Comparison of ENCODE assay signal across 20 cellular contexts in the genomic region with DNA sequence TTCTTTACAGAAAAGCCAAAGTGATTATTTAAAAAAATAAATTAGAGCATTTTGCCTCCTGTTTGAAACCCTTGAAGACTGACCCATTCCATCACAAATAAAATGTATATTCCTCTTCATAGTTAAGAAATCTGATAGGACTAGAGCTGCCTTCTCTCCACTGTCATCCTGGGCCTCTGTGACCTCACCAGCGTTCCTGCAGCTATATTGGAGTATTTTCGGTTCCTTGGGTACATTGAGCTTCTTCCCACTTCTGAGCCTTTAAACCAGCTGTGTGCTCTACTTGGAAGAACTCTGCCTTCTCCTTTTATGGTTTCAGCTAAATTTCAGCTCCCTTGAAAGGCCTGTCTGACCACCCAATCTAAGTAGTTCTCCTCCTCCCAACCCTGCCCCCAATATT.
DNase-seq lines count a peak whose midpoint lies in the region; ATAC-seq and TF ChIP-seq lines count a peak whose summit lies in the region.
"Had no signal": no experiment of that assay in that cellular context is flagged by ENCODE, and none has a peak within 500 bp of the region (broad histone marks: within the 10 kb centered on the region; RNA-seq: fewer than 3 reads in every experiment).

No MANE protein-coding gene starts in this region.

- H3K4me3 Mint-ChIP-seq in GM23338 (no peak overlapping the region), neural progenitor cell (no peak overlapping the region)
- H3K4me3 Mint-ChIP-seq: CD8-positive, alpha-beta T cell had no signal

- H3K4me3 ChIP-seq in GM23338 (no peak overlapping the region), SJSA1 (no peak overlapping the region), neural progenitor cell (no peak overlapping the region)
- H3K4me3 ChIP-seq: BLaER1 treated with 17β-estradiol and CSF1 and Interleukin-3, amounts not matched to agents 10 nM and 100 nM; GM12878; PC-9 had no signal

- H3K36me3 ChIP-seq in GM23338 (ENCODE audit: insufficient read depth) (no peaks in the 10 kb centered on the region), SJSA1 (no peaks in the 10 kb centered on the region), neural progenitor cell (no peaks in the 10 kb centered on the region)
- H3K36me3 ChIP-seq: BLaER1 treated with 17β-estradiol and CSF1 and Interleukin-3, amounts not matched to agents 10 nM and 100 nM had no signal

- no peak overlapping the region for H3K9ac ChIP-seq in neural progenitor cell

- TF ChIP-seq POLR2A in erythroblast (IDR thresholded peaks at IDR 0.05; ENCODE audit: low read length) = no peak

- H3K4me2 ChIP-seq in GM23338 = no peak overlapping the region
- no peak overlapping the region for H3K4me2 ChIP-seq in neural progenitor cell
- H3K4me2 ChIP-seq: PC-9 had no signal

- H3K9me3 ChIP-seq in SJSA1 (replicated peaks) (no peaks in the 10 kb centered on the region), neural progenitor cell (ENCODE audit: low read depth) (no peaks in the 10 kb centered on the region)
- H3K9me3 ChIP-seq: BLaER1 treated with 17β-estradiol and CSF1 and Interleukin-3, amounts not matched to agents 10 nM and 100 nM had no signal

- no peaks in the 10 kb centered on the region; the same call in 2 of the 3 replicates for H3K9me3 Mint-ChIP-seq in GM23338
- no peaks in the 10 kb centered on the region for H3K9me3 Mint-ChIP-seq in neural progenitor cell
- H3K9me3 Mint-ChIP-seq: CD8-positive, alpha-beta T cell had no signal

- H3K79me2 ChIP-seq in GM23338 (replicated peaks; ENCODE audit: insufficient read depth) = no peaks in the 10 kb centered on the region
- H3K79me2 ChIP-seq in neural progenitor cell (ENCODE audit: low read depth) = no peaks in the 10 kb centered on the region

- H4K20me1 ChIP-seq in GM23338 (replicated peaks; ENCODE audit: insufficient read depth) (no peaks in the 10 kb centered on the region), neural progenitor cell (ENCODE audit: low read depth) (no peaks in the 10 kb centered on the region)
- H4K20me1 ChIP-seq: BLaER1 treated with 17β-estradiol and CSF1 and Interleukin-3, amounts not matched to agents 10 nM and 100 nM had no signal

- DNase-seq in SIG-M5 treated with dmso at 0.1 percent for 504 hours (lab: John Stamatoyannopoulos, UW; ENCODE audit: unreplicated experiment) (peak; percentile 18), SIG-M5 (lab: John Stamatoyannopoulos, UW) (no peak), GM23338 (ENCODE audit: low spot score) (no peak), SJSA1 (ENCODE audit: low read depth in 1 of 2, low spot score in 2 of 2) (no peak), neural progenitor cell (ENCODE audit: low spot score) (no peak), erythroblast (lab: John Stamatoyannopoulos, UW) (no peak)
- no peak for DNase-seq in activated CD4-positive, alpha-beta T cell treated with anti-CD3 and anti-CD28 coated beads, Interleukin-2, amount 50 U/mL, for 4 hours
- DNase-seq: 8988T; CD8-positive, alpha-beta T cell; DND-41; GOT3; KBM-7; NCI-H1694 treated with DMSO at 0.1 percent for 48 hours; NCI-H446; NCI-H526; PC-9 had no signal

- H3K27ac ChIP-seq in GM23338 (ENCODE audit: low read depth) = no peak overlapping the region
- 0 out of 2 replicates have a peak overlapping the region, but pooled peaks have one; percentile 23 for H3K27ac ChIP-seq in SJSA1
- H3K27ac ChIP-seq in neural progenitor cell = no peak overlapping the region
- H3K27ac ChIP-seq: PC-9, RWPE1 had no signal

- ATAC-seq in GM23338 = no peak
- ATAC-seq in GM18909 (IDR thresholded peaks at IDR 0.05; ENCODE audit: poor library complexity, unreplicated experiment) = no peak
- ATAC-seq: CD8-positive, alpha-beta T cell; GM12878 had no signal

- H3F3A ChIP-seq in GM23338 (replicated peaks; ENCODE audit: low read depth) (no peaks in the 10 kb centered on the region), neural progenitor cell (ENCODE audit: low read depth) (peaks cover 19% of the 10 kb centered on the region)

- H3K27me3 Mint-ChIP-seq in GM23338 (ENCODE audit: insufficient read depth, low read depth, poor library complexity) (peaks cover 5% of the 10 kb centered on the region), neural progenitor cell (ENCODE audit: insufficient read depth, low read depth) (no peaks in the 10 kb centered on the region)

- 0 out of 2 replicates have a peak overlapping the region, but pooled peaks have one; percentile 38 for H2AFZ ChIP-seq in GM23338
- H2AFZ ChIP-seq in neural progenitor cell (replicated peaks) = peak overlapping the region; percentile 90
- H2AFZ ChIP-seq: PC-9 had no signal

- peaks cover 5% of the 10 kb centered on the region; the same call in 2 of the 3 replicates for H3K4me1 Mint-ChIP-seq in GM23338
- peaks cover 23% of the 10 kb centered on the region for H3K4me1 Mint-ChIP-seq in neural progenitor cell

- H3K4me1 ChIP-seq in GM23338 (ENCODE audit: insufficient read depth) (no peaks in the 10 kb centered on the region), SJSA1 (replicated peaks) (peaks cover 10% of the 10 kb centered on the region), neural progenitor cell (peaks cover 28% of the 10 kb centered on the region)

- H3K36me3 Mint-ChIP-seq in GM23338 (ENCODE audit: low read depth) (no peaks in the 10 kb centered on the region), neural progenitor cell (no peaks in the 10 kb centered on the region)
- H3K36me3 Mint-ChIP-seq: CD8-positive, alpha-beta T cell had no signal

- H3K27ac Mint-ChIP-seq in GM23338 (no peak overlapping the region), neural progenitor cell (no peak overlapping the region)
- H3K27ac Mint-ChIP-seq: CD8-positive, alpha-beta T cell had no signal

- H3K9me2 ChIP-seq in GM23338 (ENCODE audit: insufficient read depth) = no peaks in the 10 kb centered on the region

- H3K27me3 ChIP-seq in GM23338 (ENCODE audit: insufficient read depth) (no peaks in the 10 kb centered on the region), SJSA1 (replicated peaks) (no peaks in the 10 kb centered on the region), neural progenitor cell (no peaks in the 10 kb centered on the region)
- H3K27me3 ChIP-seq: BLaER1 treated with 17β-estradiol and CSF1 and Interleukin-3, amounts not matched to agents 10 nM and 100 nM had no signal

- no peak for TF ChIP-seq CTCF in GM23338 (conservative IDR thresholded peaks at IDR 0.05; ENCODE audit: low read depth in 2 of 2)
- no peak for TF ChIP-seq CTCF in neural progenitor cell (IDR thresholded peaks at IDR 0.05)

TF ChIP-seq in GM23338, 12 proteins besides CTCF, POLR2A, EP300 and RAD21:
- TF ChIP-seq CREB1 (CRISPR knock-in tag; IDR thresholded peaks at IDR 0.05; ENCODE audit: low read depth) (no peak), POLR2AphosphoS5 (IDR thresholded peaks at IDR 0.05; ENCODE audit: low read depth) (no peak), ZNF114 (CRISPR knock-in tag; IDR thresholded peaks at IDR 0.05) (no peak), ZNF331 (CRISPR knock-in tag; IDR thresholded peaks at IDR 0.05; ENCODE audit: low read depth) (no peak)
- TF ChIP-seq, protein P1, sequence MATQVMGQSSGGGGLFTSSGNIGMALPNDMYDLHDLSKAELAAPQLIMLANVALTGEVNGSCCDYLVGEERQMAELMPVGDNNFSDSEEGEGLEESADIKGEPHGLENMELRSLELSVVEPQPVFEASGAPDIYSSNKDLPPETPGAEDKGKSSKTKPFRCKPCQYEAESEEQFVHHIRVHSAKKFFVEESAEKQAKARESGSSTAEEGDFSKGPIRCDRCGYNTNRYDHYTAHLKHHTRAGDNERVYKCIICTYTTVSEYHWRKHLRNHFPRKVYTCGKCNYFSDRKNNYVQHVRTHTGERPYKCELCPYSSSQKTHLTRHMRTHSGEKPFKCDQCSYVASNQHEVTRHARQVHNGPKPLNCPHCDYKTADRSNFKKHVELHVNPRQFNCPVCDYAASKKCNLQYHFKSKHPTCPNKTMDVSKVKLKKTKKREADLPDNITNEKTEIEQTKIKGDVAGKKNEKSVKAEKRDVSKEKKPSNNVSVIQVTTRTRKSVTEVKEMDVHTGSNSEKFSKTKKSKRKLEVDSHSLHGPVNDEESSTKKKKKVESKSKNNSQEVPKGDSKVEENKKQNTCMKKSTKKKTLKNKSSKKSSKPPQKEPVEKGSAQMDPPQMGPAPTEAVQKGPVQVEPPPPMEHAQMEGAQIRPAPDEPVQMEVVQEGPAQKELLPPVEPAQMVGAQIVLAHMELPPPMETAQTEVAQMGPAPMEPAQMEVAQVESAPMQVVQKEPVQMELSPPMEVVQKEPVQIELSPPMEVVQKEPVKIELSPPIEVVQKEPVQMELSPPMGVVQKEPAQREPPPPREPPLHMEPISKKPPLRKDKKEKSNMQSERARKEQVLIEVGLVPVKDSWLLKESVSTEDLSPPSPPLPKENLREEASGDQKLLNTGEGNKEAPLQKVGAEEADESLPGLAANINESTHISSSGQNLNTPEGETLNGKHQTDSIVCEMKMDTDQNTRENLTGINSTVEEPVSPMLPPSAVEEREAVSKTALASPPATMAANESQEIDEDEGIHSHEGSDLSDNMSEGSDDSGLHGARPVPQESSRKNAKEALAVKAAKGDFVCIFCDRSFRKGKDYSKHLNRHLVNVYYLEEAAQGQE (IDR thresholded peaks at IDR 0.05; ENCODE audit: unreplicated experiment) = no peak
